In the genomic region with DNA sequence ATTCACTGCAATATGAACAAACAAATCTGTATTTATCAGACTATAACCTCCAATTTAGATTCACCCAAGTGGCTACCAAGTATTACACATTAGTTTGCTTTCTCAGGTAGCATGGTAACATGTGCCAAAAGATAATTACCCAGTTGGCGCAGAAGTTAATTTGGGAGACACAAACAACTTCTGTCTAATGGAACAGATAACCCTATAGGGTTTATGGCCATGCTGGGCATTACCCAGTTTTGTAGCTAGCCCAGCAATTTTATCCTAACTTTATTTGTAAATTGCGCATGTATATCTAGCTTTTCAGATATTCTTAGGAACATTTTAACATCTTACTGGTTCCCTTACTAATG, we compare ENCODE assay signal across 8 cellular contexts. TPM values are rescaled to one million over a fixed set of nuclear protein-coding genes. Genes with fewer than 3 reads are reported as not detected.
DNase-seq lines count a peak whose midpoint lies in the region; ATAC-seq and TF ChIP-seq lines count a peak whose summit lies in the region.
"Had no signal": no experiment of that assay in that cellular context is flagged by ENCODE, and none has a peak within 500 bp of the region (broad histone marks: within the 10 kb centered on the region; RNA-seq: fewer than 3 reads in every experiment).

No MANE protein-coding gene starts in this region.

- no peak for DNase-seq in HL-60 (ENCODE audit: low read depth in 1 of 2, low spot score in 1 of 2)
- DNase-seq in immature natural killer cell: no peak
- no peak for DNase-seq in stimulated activated naive CD8-positive, alpha-beta T cell treated with anti-CD3 and anti-CD28 coated beads, Interleukin-15, amount 100 ng/mL, for 72 hours
- no peak for DNase-seq in NCI-H2029 treated with DMSO at 0.1 percent for 48 hours (lab: John Stamatoyannopoulos, UW)
- no peak for DNase-seq in stimulated activated CD4-positive, alpha-beta T cell treated with anti-CD3 and anti-CD28 coated beads, Interleukin-4, amount 100 ng/mL, for 24 hours
- DNase-seq: NCI-H1105 treated with DMSO at 0.1 percent for 48 hours had no signal

- no peaks in the 10 kb centered on the region for H3K27me3 ChIP-seq in HL-60 (ENCODE audit: insufficient read depth, poor library complexity, severe bottlenecking)

- H3K9me3 Mint-ChIP-seq in activated T-helper 17 cell treated with anti-CD3 and anti-CD28 coated beads, Interleukin-2, amount 50 U/mL, for 72 hours: no peaks in the 10 kb centered on the region
- H3K9me3 Mint-ChIP-seq in immature natural killer cell: no peaks in the 10 kb centered on the region
- peaks cover 0 to 3% of the 10 kb centered on the region in 2 donors for H3K9me3 Mint-ChIP-seq in stimulated activated naive CD8-positive, alpha-beta T cell treated with anti-CD3 and anti-CD28 coated beads, Interleukin-15, amount 100 ng/mL, for 72 hours

- peaks cover 9% of the 10 kb centered on the region for H3K4me1 Mint-ChIP-seq in activated T-helper 17 cell treated with anti-CD3 and anti-CD28 coated beads, Interleukin-2, amount 50 U/mL, for 72 hours
- H3K4me1 Mint-ChIP-seq in immature natural killer cell: peaks cover 26 to 40% of the 10 kb centered on the region in 2 donors
- H3K4me1 Mint-ChIP-seq in stimulated activated naive CD8-positive, alpha-beta T cell treated with anti-CD3 and anti-CD28 coated beads, Interleukin-15, amount 100 ng/mL, for 72 hours: peaks cover 21% of the 10 kb centered on the region

- H3K27me3 Mint-ChIP-seq in activated T-helper 17 cell treated with anti-CD3 and anti-CD28 coated beads, Interleukin-2, amount 50 U/mL, for 72 hours: no peaks in the 10 kb centered on the region
- H3K27me3 Mint-ChIP-seq in immature natural killer cell (ENCODE audit: low read depth in 3 of 3): peaks cover 9 to 19% (median 13%) of the 10 kb centered on the region in 3 donors
- H3K27me3 Mint-ChIP-seq in stimulated activated naive CD8-positive, alpha-beta T cell treated with anti-CD3 and anti-CD28 coated beads, Interleukin-15, amount 100 ng/mL, for 72 hours: no peaks in the 10 kb centered on the region

- H3K27ac Mint-ChIP-seq in activated T-helper 17 cell treated with anti-CD3 and anti-CD28 coated beads, Interleukin-2, amount 50 U/mL, for 72 hours: peak overlapping the region; percentile 99
- H3K27ac Mint-ChIP-seq in immature natural killer cell: peak overlapping the region; percentile 96 to 98 (median 97)
- peak overlapping the region; percentile 98 to 99 for H3K27ac Mint-ChIP-seq in stimulated activated naive CD8-positive, alpha-beta T cell treated with anti-CD3 and anti-CD28 coated beads, Interleukin-15, amount 100 ng/mL, for 72 hours

- H3K27ac ChIP-seq in HL-60 (replicated peaks): peak overlapping the region; percentile 95

- H3K4me3 Mint-ChIP-seq in activated T-helper 17 cell treated with anti-CD3 and anti-CD28 coated beads, Interleukin-2, amount 50 U/mL, for 72 hours: peak overlapping the region; percentile 95
- H3K4me3 Mint-ChIP-seq in immature natural killer cell: peak overlapping the region; percentile 90 to 97 (median 94)
- H3K4me3 Mint-ChIP-seq in stimulated activated naive CD8-positive, alpha-beta T cell treated with anti-CD3 and anti-CD28 coated beads, Interleukin-15, amount 100 ng/mL, for 72 hours: peak overlapping the region; percentile 95

- peak overlapping the region; percentile 81 for H3K4me3 ChIP-seq in HL-60 (replicated peaks; ENCODE audit: insufficient read depth, low read length)

- H3K36me3 Mint-ChIP-seq in activated T-helper 17 cell treated with anti-CD3 and anti-CD28 coated beads, Interleukin-2, amount 50 U/mL, for 72 hours (ENCODE audit: low read depth): peaks cover 52% of the 10 kb centered on the region
- H3K36me3 Mint-ChIP-seq in immature natural killer cell: peaks cover 12 to 30% (median 24%) of the 10 kb centered on the region in 3 donors

- no peak for ATAC-seq in activated T-helper 17 cell treated with anti-CD3 and anti-CD28 coated beads, Interleukin-2, amount 50 U/mL, for 72 hours (replicated peaks)
- ATAC-seq in stimulated activated naive CD8-positive, alpha-beta T cell treated with anti-CD3 and anti-CD28 coated beads, Interleukin-15, amount 100 ng/mL, for 72 hours: no peak
- ATAC-seq in HG03378 (IDR thresholded peaks at IDR 0.05; ENCODE audit: unreplicated experiment): no peak

- no peak for TF ChIP-seq CTCF in HL-60 (IDR thresholded peaks at IDR 0.05; ENCODE audit: insufficient read depth, low read length)

RNA-seq across cellular contexts. Expression of gene RPL22L1, which starts 0.8 kb away (rescaled TPM):
- 100 to 1,000 TPM; 105 to 173 TPM for total RNA-seq in activated T-helper 17 cell treated with anti-CD3 and anti-CD28 coated beads, Interleukin-2, amount 50 U/mL, for 72 hours
- 10 to 100 TPM; 13.4 to 47.6 (median 39.0) TPM for polyA plus RNA-seq in immature natural killer cell

RNA-seq across cellular contexts. Expression of gene EIF5A2, which starts 39.2 kb away (rescaled TPM):
- 1 to 10 TPM; 4.7 to 8.9 TPM for total RNA-seq in activated T-helper 17 cell treated with anti-CD3 and anti-CD28 coated beads, Interleukin-2, amount 50 U/mL, for 72 hours
- 10 to 100 TPM; 27.8 to 33.3 (median 33.3) TPM for polyA plus RNA-seq in immature natural killer cell
